In the genomic region with DNA sequence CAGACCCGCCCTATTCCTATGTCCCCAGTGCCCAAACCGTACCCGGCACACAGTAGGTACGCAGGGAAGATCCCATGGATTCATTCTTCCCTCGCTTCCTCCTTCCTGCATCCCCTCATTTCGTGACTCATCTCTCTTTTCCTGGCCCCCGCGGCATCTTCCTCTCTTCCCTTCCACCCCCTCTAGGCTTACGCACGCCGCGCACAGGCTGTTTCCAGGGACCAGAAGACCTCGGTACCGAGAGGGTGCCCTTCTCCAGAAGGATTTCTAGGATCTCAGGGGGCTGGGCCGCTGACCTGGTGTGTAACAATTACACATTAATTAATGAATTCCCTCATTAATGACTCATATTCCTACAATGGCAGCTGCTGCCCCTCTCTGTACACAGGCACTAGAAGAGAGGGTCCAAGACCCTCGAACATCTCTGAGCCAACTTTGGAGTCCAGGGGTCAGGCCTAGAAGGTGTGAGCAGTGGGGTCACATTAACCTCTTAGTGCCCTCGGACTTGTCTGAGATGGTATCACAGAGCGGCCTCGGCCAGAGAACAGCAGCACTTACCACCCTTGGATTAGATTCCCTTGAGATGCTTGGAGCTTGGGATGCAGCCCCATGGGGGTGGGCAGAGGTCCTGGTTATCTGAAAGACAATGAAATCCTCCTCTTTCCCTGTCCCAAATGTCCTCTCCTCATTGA, we compare ENCODE assay signal across 11 cellular contexts. TPM values are rescaled to one million over a fixed set of nuclear protein-coding genes. Genes with fewer than 3 reads are reported as not detected.
DNase-seq lines count a peak whose midpoint lies in the region; TF ChIP-seq lines count a peak whose summit lies in the region.
"Had no signal": no experiment of that assay in that cellular context is flagged by ENCODE, and none has a peak within 500 bp of the region (broad histone marks: within the 10 kb centered on the region; RNA-seq: fewer than 3 reads in every experiment).

No MANE protein-coding gene starts in this region.

- H3K4me2 ChIP-seq in OCI-LY3 (ENCODE audit: low read length) (peak overlapping the region; percentile 97), skeletal muscle satellite cell (ENCODE audit: low read length) (peak overlapping the region; percentile 73)
- H3K4me2 ChIP-seq: SK-N-SH had no signal

- H4K20me1 ChIP-seq in OCI-LY3 (ENCODE audit: insufficient read depth, low read length): no peaks in the 10 kb centered on the region

- H3K27ac ChIP-seq in OCI-LY3 (ENCODE audit: low read length) (peak overlapping the region; percentile 33), iPS DF 6.9 (ENCODE audit: low read length) (no peak overlapping the region)

- peak; percentile 34 for DNase-seq in EL
- DNase-seq in iPS DF 6.9 (ENCODE audit: low read depth, low spot score): no peak
- no peak for DNase-seq in NCI-H1417 treated with DMSO at 0.1 percent for 48 hours (lab: John Stamatoyannopoulos, UW)
- DNase-seq in NCI-H2196 (lab: John Stamatoyannopoulos, UW; ENCODE audit: unreplicated experiment): no peak
- DNase-seq in DMS114 treated with DMSO at 0.1 percent for 48 hours (lab: John Stamatoyannopoulos, UW; ENCODE audit: unreplicated experiment): no peak
- DNase-seq in stimulated activated CD4-positive, alpha-beta T cell treated with anti-CD3 and anti-CD28 coated beads, Interleukin-4, amount 100 ng/mL, for 4 hours: no peak

- WGBS in iPS DF 6.9 (ENCODE audit: insufficient coverage, insufficient read length): no CpG with 5 or more reads among the region's 19 CpGs

- H3K9ac ChIP-seq in OCI-LY3 (ENCODE audit: low read length): peak overlapping the region; percentile 46
- H3K9ac ChIP-seq in skeletal muscle satellite cell (ENCODE audit: low read depth, low read length): no peak overlapping the region
- H3K9ac ChIP-seq: SK-N-SH had no signal

- H3K4me3 ChIP-seq in OCI-LY3 (ENCODE audit: low read length) (peak overlapping the region; percentile 79), iPS DF 6.9 (ENCODE audit: low read length) (peak overlapping the region; percentile 79; the same call in 1 of the 2 replicates), skeletal muscle satellite cell (ENCODE audit: low read length) (no peak overlapping the region)

- no peak for TF ChIP-seq CTCF in OCI-LY3 (IDR thresholded peaks at IDR 0.05; ENCODE audit: low read depth, low read length)

- H3K9me3 ChIP-seq in OCI-LY3 (ENCODE audit: insufficient read depth, low read length) (no peaks in the 10 kb centered on the region), iPS DF 6.9 (ENCODE audit: control insufficient read depth, insufficient read depth, low read length) (no peaks in the 10 kb centered on the region), skeletal muscle satellite cell (replicated peaks; ENCODE audit: low read length) (no peaks in the 10 kb centered on the region)
- H3K9me3 ChIP-seq: SK-N-SH had no signal

- H2AFZ ChIP-seq in OCI-LY3 (ENCODE audit: low read depth, low read length): peak overlapping the region; percentile 66

- H3K27me3 ChIP-seq in OCI-LY3 (ENCODE audit: low read depth, low read length) (no peaks in the 10 kb centered on the region), iPS DF 6.9 (ENCODE audit: control insufficient read depth, insufficient read depth, low read length) (no peaks in the 10 kb centered on the region), skeletal muscle satellite cell (ENCODE audit: control insufficient read depth, insufficient read depth, low read length) (peaks cover 20% of the 10 kb centered on the region)

- peaks cover 49% of the 10 kb centered on the region for H3K4me1 ChIP-seq in OCI-LY3 (ENCODE audit: low read length)
- peaks cover 2% of the 10 kb centered on the region; the same call in 1 of the 2 replicates for H3K4me1 ChIP-seq in iPS DF 6.9 (ENCODE audit: control insufficient read depth, insufficient read depth, low read length)
- H3K4me1 ChIP-seq in skeletal muscle satellite cell (ENCODE audit: control insufficient read depth, insufficient read depth, low read length): peaks cover 11% of the 10 kb centered on the region

- H3K36me3 ChIP-seq in OCI-LY3 (replicated peaks; ENCODE audit: low read depth, low read length): no peaks in the 10 kb centered on the region
- H3K36me3 ChIP-seq in iPS DF 6.9 (ENCODE audit: control insufficient read depth, insufficient read depth, low read length): no peaks in the 10 kb centered on the region
- no peaks in the 10 kb centered on the region for H3K36me3 ChIP-seq in skeletal muscle satellite cell (ENCODE audit: insufficient read depth, low read length)

- H3K79me2 ChIP-seq in OCI-LY3 (ENCODE audit: low read length): no peaks in the 10 kb centered on the region

RNA-seq across cellular contexts. Expression of gene PLLP, which starts 16.8 kb away (rescaled TPM):
- under 0.01 TPM in 1 of 2 replicates, not detected in the other for total RNA-seq in skeletal muscle satellite cell (2012; rRNA removed)

RNA-seq across cellular contexts. Expression of gene ARL2BP, which starts 56.2 kb away (rescaled TPM):
- 85.7 and 104 TPM in 2 replicates for total RNA-seq in skeletal muscle satellite cell (2012; rRNA removed)

RNA-seq across cellular contexts. Expression of gene CCL22, which starts 57.3 kb away (rescaled TPM):
- not detected in 2 replicates for total RNA-seq in skeletal muscle satellite cell (2012; rRNA removed)
- total RNA-seq: dermis blood vessel endothelial cell, kidney epithelial cell had no signal
